ENCODE assay signal across 26 cellular contexts in genomic region chr20:50122763-50123162, GRCh38.
"Had no signal": no experiment of that assay in that cellular context is flagged by ENCODE, and none has a peak within 500 bp of the region (broad histone marks: within the 10 kb centered on the region; RNA-seq: fewer than 3 reads in every experiment).

No MANE protein-coding gene starts in this region.

- DNase-seq: activated B cell treated with CpG ODN at 0.5 μM for 24 hours; activated CD4-positive, alpha-beta memory T cell treated with anti-CD3 and anti-CD28 coated beads, Interleukin-2, amount 10 ng/mL, durations not matched to agents 7 days and 5 days; activated CD4-positive, alpha-beta T cell treated with anti-CD3 and anti-CD28 coated beads for 1 hour; activated CD4-positive, alpha-beta T cell treated with anti-CD3 and anti-CD28 coated beads, Interleukin-2, amount 50 U/mL, for 1 hour; activated gamma-delta T cell treated with Interleukin-2 at 50 U/mL for 16 hours; activated naive CD4-positive, alpha-beta T cell treated with anti-CD3 and anti-CD28 coated beads, Interleukin-2, amount 50 U/mL, for 16 hours; activated T-cell treated with anti-CD3 and anti-CD28 coated beads, Interleukin-2, amount 50 U/mL, for 72 hours; body of pancreas; central memory CD4-positive, alpha-beta T cell; Kasumi-1; NCI-H1092; NCI-H1417 treated with DMSO at 0.1 percent for 48 hours; NCI-H1694; NCI-H2029; NCI-H2107; NCI-H2171 treated with DMSO at 0.1 percent for 48 hours; NCI-H345; NCI-H510A; NCI-H526 treated with DMSO at 0.1 percent for 48 hours; NCI-H82; Right ventricle myocardium superior; RPMI8226; T-helper 17 cell; T-helper 9 cell had no signal

- ATAC-seq: activated T-cell treated with anti-CD3 and anti-CD28 coated beads, Interleukin-2, amount 50 U/mL, for 72 hours; body of pancreas; T-helper 17 cell had no signal

- H3K27ac ChIP-seq: ascending aorta, body of pancreas, SJSA1 had no signal

- H3K27me3 ChIP-seq: ascending aorta, body of pancreas, SJSA1 had no signal

- H3K9me3 ChIP-seq: ascending aorta, body of pancreas, SJSA1 had no signal

- H3K4me3 ChIP-seq: ascending aorta, body of pancreas, SJSA1 had no signal
